Comparison of ENCODE assay signal across 8 cellular contexts in genomic region chr6:166400649-166401250, GRCh38. TPM values are rescaled to one million over a fixed set of nuclear protein-coding genes. Genes with fewer than 3 reads are reported as not detected.
DNase-seq lines count a peak whose midpoint lies in the region; ATAC-seq and TF ChIP-seq lines count a peak whose summit lies in the region.
"Not testable (repeated sequence)": the region's sequence is repeated elsewhere in the genome, so short reads cannot be mapped to it uniquely, and the experiment has no call there.

No MANE protein-coding gene starts in this region.

- intact Hi-C loops in Caco-2 (cut with micrococcal nuclease; ENCODE audit: unreplicated experiment) (loop anchor here (1.0 kb wide), 4 partner anchors 17 to 243 kb away; no protein-coding TSS in a partner anchor), dorsolateral prefrontal cortex (cut with DNase I) (loop anchor here (2.0 to 5.0 kb wide), 4 partner anchors 88 to 126 kb away; no protein-coding TSS in a partner anchor)

- not testable (repeated sequence) for H3K9me3 Mint-ChIP-seq in Caco-2 (ENCODE audit: unreplicated experiment); activated CD4-positive, alpha-beta T cell treated with anti-CD3 and anti-CD28 coated beads, Interleukin-2, amount 10 ng/mL, durations not matched to agents 7 days and 5 days

- TF ChIP-seq CTCF in Caco-2 (IDR thresholded peaks at IDR 0.05; ENCODE audit: insufficient read depth in 1 of 2, low read depth in 1 of 2, low read length in 1 of 2, severe bottlenecking in 1 of 2, unreplicated experiment in 1 of 2): peak; percentile 62 to 74
- TF ChIP-seq CTCF in dorsolateral prefrontal cortex (IDR thresholded peaks at IDR 0.05 in 54 of 56, conservative IDR thresholded peaks at IDR 0.05 in 2 of 56; ENCODE audit: low read depth in 1 of 56, partially characterized antibody in 56 of 56): peak; percentile 63 to 93 (median 85)

- POLR2A ChIA-PET in Caco-2 (lab: Charles Lee); activated CD4-positive, alpha-beta T cell treated with anti-CD3 and anti-CD28 coated beads, Interleukin-2, amount 10 ng/mL, durations not matched to agents 7 days and 5 days (lab: Charles Lee): not testable (repeated sequence)

- BruUV-seq in Caco-2 (replicated peaks; lab: Mats Ljungman, UMichigan): not testable (repeated sequence)

- not testable (repeated sequence) for H3K4me1 ChIP-seq in Caco-2

- not testable (repeated sequence) for H3K36me3 ChIP-seq in Caco-2 (ENCODE audit: control insufficient read depth, insufficient read depth, low read length)

- H3K27me3 ChIP-seq in Caco-2 (replicated peaks; ENCODE audit: control insufficient read depth, insufficient read depth, low read length); dorsolateral prefrontal cortex: not testable (repeated sequence)

- peak; percentile 82 for ATAC-seq in GM21360 (IDR thresholded peaks at IDR 0.05; ENCODE audit: unreplicated experiment)

- not testable (repeated sequence) for H3K4me3 Mint-ChIP-seq in Caco-2 (ENCODE audit: unreplicated experiment); activated CD4-positive, alpha-beta T cell treated with anti-CD3 and anti-CD28 coated beads, Interleukin-2, amount 10 ng/mL, durations not matched to agents 7 days and 5 days

- not testable (repeated sequence) for H3K36me3 Mint-ChIP-seq in Caco-2 (ENCODE audit: insufficient read depth, unreplicated experiment); activated CD4-positive, alpha-beta T cell treated with anti-CD3 and anti-CD28 coated beads, Interleukin-2, amount 10 ng/mL, durations not matched to agents 7 days and 5 days (ENCODE audit: low read depth)

- H3K27ac Mint-ChIP-seq in Caco-2 (ENCODE audit: unreplicated experiment); activated CD4-positive, alpha-beta T cell treated with anti-CD3 and anti-CD28 coated beads, Interleukin-2, amount 10 ng/mL, durations not matched to agents 7 days and 5 days: not testable (repeated sequence)

- peak overlapping the region in 1 of 59 donors; percentile 15 for H3K27ac ChIP-seq in dorsolateral prefrontal cortex

- H3K9me3 ChIP-seq in Caco-2: not testable (repeated sequence)

- H3K4me1 Mint-ChIP-seq in Caco-2 (ENCODE audit: low read depth, unreplicated experiment); activated CD4-positive, alpha-beta T cell treated with anti-CD3 and anti-CD28 coated beads, Interleukin-2, amount 10 ng/mL, durations not matched to agents 7 days and 5 days: not testable (repeated sequence)

- CTCF ChIA-PET in Caco-2 (lab: Charles Lee): interaction anchor here (0.6 to 3.1 kb wide), 9 partner anchors 13 to 244 kb away, joined by 3 to 23 read pairs (median 4); no protein-coding TSS in a partner anchor
- CTCF ChIA-PET in activated CD4-positive, alpha-beta T cell treated with anti-CD3 and anti-CD28 coated beads, Interleukin-2, amount 10 ng/mL, durations not matched to agents 7 days and 5 days (lab: Charles Lee): interaction anchor here (0.7 to 1.5 kb wide), 12 partner anchors 8 to 181 kb away, joined by 3 to 7 read pairs (median 3); no protein-coding TSS in a partner anchor

- H3K4me3 ChIP-seq in Caco-2 (ENCODE audit: low read depth, low read length): not testable (repeated sequence)
- peak overlapping the region in 5 of 59 donors; percentile 22 to 50 (median 32) for H3K4me3 ChIP-seq in dorsolateral prefrontal cortex

- peak; percentile 71 to 76 for DNase-seq in Caco-2
- peak; percentile 27 for DNase-seq in HS-27A (ENCODE audit: low read depth)
- DNase-seq in NCI-H82 (lab: John Stamatoyannopoulos, UW): peak; percentile 83
- peak; percentile 67 for DNase-seq in activated CD4-positive, alpha-beta T cell treated with anti-CD3 and anti-CD28 coated beads, Interleukin-2, amount 10 ng/mL, durations not matched to agents 7 days and 5 days
- peak in 8 of 10 donors; percentile 36 to 84 (median 70) for DNase-seq in dorsolateral prefrontal cortex
- DNase-seq in left kidney (ENCODE audit: low read depth, low spot score): peak; percentile 85
- peak; percentile 33 for DNase-seq in stimulated activated CD4-positive, alpha-beta T cell treated with anti-CD3 and anti-CD28 coated beads, Interleukin-2, amount 100 ng/mL, for 4 hours (ENCODE audit: low read depth)

- H3K27me3 Mint-ChIP-seq in Caco-2 (ENCODE audit: insufficient read depth, unreplicated experiment); activated CD4-positive, alpha-beta T cell treated with anti-CD3 and anti-CD28 coated beads, Interleukin-2, amount 10 ng/mL, durations not matched to agents 7 days and 5 days: not testable (repeated sequence)

RNA-seq across cellular contexts. Expression of gene MPC1, which starts 18.0 kb away (rescaled TPM):
- total RNA-seq in Caco-2 (2022): 19.7 and 20.4 TPM in 2 replicates
- total RNA-seq in activated CD4-positive, alpha-beta T cell treated with anti-CD3 and anti-CD28 coated beads, Interleukin-2, amount 10 ng/mL, durations not matched to agents 7 days and 5 days: 10 to 100 TPM; 27.1 to 28.3 TPM
- total RNA-seq in dorsolateral prefrontal cortex: 100 to 1,000 TPM in 23 of 120 experiments, 10 to 100 TPM in 97; 59.1 to 146 (median 85.0) TPM

RNA-seq across cellular contexts. Expression of gene SFT2D1, which starts 58.4 kb away (rescaled TPM):
- total RNA-seq in Caco-2 (2022): 44.3 and 48.1 TPM in 2 replicates
- 10 to 100 TPM; 39.7 to 43.2 TPM for total RNA-seq in activated CD4-positive, alpha-beta T cell treated with anti-CD3 and anti-CD28 coated beads, Interleukin-2, amount 10 ng/mL, durations not matched to agents 7 days and 5 days
- total RNA-seq in dorsolateral prefrontal cortex: 10 to 100 TPM; 32.7 to 79.7 (median 45.4) TPM

Comparison
In these comparisons a context has a peak if more than half of its experiments do, and no peak if none do; other contexts are left out.
1. DNase-seq: peak in every context shown above with its lines; median percentile 85 in left kidney; 83 in NCI-H82; 74 in Caco-2; 70 in dorsolateral prefrontal cortex; 67 in activated CD4-positive, alpha-beta T cell treated with anti-CD3 and anti-CD28 coated beads, Interleukin-2, amount 10 ng/mL, durations not matched to agents 7 days and 5 days; 33 in stimulated activated CD4-positive, alpha-beta T cell treated with anti-CD3 and anti-CD28 coated beads, Interleukin-2, amount 100 ng/mL, for 4 hours; 27 in HS-27A.